Comparison of ENCODE assay signal across 1 cellular context in the genomic region with DNA sequence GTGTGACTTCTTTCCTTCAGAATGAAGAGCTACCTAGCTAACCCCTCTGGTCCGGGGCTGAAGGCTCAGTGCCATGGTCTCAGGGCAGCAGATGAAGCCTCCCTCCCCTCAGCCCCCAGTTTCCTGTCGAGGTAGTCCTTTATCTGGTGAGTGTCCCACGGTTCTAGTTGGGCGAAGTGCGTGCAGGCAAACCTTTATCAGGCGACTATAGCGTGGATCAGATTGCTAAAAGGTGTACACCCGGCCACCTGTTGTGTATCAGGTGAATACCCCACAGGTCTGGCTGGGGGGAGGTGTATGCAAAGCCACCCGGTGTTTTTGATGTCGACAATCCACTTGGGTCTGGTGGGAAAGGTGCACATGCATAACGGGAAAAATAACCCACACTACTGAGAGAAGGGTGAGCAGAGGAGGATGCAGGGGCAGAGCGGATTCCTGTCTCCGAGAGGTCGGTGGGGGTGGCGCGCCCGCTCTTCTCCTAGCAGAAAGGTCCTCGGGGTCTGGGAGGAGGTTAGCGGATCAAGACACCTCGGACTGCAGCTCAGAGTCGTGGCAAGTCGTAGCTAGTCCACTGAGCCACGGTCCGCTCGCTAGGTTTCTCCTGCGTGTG.
TF ChIP-seq lines count a peak whose summit lies in the region.

No MANE protein-coding gene starts in this region.

TF ChIP-seq in GM12878, 131 proteins besides CTCF, POLR2A, EP300 and RAD21 (continues in another document):
- no peak; a peak in 1 of 4 replicates for TF ChIP-seq BHLHE40 (IDR thresholded peaks at IDR 0.05; ENCODE audit: borderline replicate concordance in 1 of 2, low read depth in 2 of 2, low read length in 1 of 2)
- TF ChIP-seq PML (IDR thresholded peaks at IDR 0.05; ENCODE audit: low read length): peak; percentile 34; the same call in 1 of the 2 replicates
- no peak for TF ChIP-seq RBBP5 (conservative IDR thresholded peaks at IDR 0.05)
- TF ChIP-seq, protein P1, sequence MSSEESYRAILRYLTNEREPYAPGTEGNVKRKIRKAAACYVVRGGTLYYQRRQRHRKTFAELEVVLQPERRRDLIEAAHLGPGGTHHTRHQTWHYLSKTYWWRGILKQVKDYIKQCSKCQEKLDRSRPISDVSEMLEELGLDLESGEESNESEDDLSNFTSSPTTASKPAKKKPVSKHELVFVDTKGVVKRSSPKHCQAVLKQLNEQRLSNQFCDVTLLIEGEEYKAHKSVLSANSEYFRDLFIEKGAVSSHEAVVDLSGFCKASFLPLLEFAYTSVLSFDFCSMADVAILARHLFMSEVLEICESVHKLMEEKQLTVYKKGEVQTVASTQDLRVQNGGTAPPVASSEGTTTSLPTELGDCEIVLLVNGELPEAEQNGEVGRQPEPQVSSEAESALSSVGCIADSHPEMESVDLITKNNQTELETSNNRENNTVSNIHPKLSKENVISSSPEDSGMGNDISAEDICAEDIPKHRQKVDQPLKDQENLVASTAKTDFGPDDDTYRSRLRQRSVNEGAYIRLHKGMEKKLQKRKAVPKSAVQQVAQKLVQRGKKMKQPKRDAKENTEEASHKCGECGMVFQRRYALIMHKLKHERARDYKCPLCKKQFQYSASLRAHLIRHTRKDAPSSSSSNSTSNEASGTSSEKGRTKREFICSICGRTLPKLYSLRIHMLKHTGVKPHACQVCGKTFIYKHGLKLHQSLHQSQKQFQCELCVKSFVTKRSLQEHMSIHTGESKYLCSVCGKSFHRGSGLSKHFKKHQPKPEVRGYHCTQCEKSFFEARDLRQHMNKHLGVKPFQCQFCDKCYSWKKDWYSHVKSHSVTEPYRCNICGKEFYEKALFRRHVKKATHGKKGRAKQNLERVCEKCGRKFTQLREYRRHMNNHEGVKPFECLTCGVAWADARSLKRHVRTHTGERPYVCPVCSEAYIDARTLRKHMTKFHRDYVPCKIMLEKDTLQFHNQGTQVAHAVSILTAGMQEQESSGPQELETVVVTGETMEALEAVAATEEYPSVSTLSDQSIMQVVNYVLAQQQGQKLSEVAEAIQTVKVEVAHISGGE (CRISPR knock-in tag; IDR thresholded peaks at IDR 0.05): no peak
- TF ChIP-seq, protein P2, sequence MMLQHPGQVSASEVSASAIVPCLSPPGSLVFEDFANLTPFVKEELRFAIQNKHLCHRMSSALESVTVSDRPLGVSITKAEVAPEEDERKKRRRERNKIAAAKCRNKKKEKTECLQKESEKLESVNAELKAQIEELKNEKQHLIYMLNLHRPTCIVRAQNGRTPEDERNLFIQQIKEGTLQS (IDR thresholded peaks at IDR 0.05; ENCODE audit: borderline replicate concordance, extremely low read depth, low read depth, low read length): no peak
- TF ChIP-seq GATAD2B (conservative IDR thresholded peaks at IDR 0.05; ENCODE audit: low read depth): no peak
- TF ChIP-seq, protein P3, sequence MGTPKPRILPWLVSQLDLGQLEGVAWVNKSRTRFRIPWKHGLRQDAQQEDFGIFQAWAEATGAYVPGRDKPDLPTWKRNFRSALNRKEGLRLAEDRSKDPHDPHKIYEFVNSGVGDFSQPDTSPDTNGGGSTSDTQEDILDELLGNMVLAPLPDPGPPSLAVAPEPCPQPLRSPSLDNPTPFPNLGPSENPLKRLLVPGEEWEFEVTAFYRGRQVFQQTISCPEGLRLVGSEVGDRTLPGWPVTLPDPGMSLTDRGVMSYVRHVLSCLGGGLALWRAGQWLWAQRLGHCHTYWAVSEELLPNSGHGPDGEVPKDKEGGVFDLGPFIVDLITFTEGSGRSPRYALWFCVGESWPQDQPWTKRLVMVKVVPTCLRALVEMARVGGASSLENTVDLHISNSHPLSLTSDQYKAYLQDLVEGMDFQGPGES (IDR thresholded peaks at IDR 0.05): no peak
- no peak for TF ChIP-seq EGR1 (IDR thresholded peaks at IDR 0.05; ENCODE audit: borderline replicate concordance in 1 of 2, low read depth in 2 of 2, low read length in 2 of 2)
- TF ChIP-seq MTA2 (IDR thresholded peaks at IDR 0.05; ENCODE audit: low read depth): no peak
- no peak for TF ChIP-seq RELA (IDR thresholded peaks at IDR 0.05; ENCODE audit: borderline replicate concordance, partially characterized antibody)
- TF ChIP-seq JUNB (IDR thresholded peaks at IDR 0.05): no peak
- TF ChIP-seq, protein P4, sequence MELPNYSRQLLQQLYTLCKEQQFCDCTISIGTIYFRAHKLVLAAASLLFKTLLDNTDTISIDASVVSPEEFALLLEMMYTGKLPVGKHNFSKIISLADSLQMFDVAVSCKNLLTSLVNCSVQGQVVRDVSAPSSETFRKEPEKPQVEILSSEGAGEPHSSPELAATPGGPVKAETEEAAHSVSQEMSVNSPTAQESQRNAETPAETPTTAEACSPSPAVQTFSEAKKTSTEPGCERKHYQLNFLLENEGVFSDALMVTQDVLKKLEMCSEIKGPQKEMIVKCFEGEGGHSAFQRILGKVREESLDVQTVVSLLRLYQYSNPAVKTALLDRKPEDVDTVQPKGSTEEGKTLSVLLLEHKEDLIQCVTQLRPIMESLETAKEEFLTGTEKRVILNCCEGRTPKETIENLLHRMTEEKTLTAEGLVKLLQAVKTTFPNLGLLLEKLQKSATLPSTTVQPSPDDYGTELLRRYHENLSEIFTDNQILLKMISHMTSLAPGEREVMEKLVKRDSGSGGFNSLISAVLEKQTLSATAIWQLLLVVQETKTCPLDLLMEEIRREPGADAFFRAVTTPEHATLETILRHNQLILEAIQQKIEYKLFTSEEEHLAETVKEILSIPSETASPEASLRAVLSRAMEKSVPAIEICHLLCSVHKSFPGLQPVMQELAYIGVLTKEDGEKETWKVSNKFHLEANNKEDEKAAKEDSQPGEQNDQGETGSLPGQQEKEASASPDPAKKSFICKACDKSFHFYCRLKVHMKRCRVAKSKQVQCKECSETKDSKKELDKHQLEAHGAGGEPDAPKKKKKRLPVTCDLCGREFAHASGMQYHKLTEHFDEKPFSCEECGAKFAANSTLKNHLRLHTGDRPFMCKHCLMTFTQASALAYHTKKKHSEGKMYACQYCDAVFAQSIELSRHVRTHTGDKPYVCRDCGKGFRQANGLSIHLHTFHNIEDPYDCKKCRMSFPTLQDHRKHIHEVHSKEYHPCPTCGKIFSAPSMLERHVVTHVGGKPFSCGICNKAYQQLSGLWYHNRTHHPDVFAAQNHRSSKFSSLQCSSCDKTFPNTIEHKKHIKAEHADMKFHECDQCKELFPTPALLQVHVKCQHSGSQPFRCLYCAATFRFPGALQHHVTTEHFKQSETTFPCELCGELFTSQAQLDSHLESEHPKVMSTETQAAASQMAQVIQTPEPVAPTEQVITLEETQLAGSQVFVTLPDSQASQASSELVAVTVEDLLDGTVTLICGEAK (IDR thresholded peaks at IDR 0.05; ENCODE audit: borderline replicate concordance): no peak
- no peak for TF ChIP-seq CHD2 (IDR thresholded peaks at IDR 0.05; ENCODE audit: borderline replicate concordance, low read depth, low read length)
- TF ChIP-seq MYC (IDR thresholded peaks at IDR 0.05; ENCODE audit: insufficient read depth, insufficient read length, insufficient replicate concordance, low read length, severe bottlenecking): no peak
- no peak for TF ChIP-seq SUZ12 (IDR thresholded peaks at IDR 0.05; ENCODE audit: unreplicated experiment)
- TF ChIP-seq POLR2AphosphoS5 (IDR thresholded peaks at IDR 0.05; ENCODE audit: low read length): peak; percentile 48; the same call in 1 of the 2 replicates
- no peak for TF ChIP-seq EED (IDR thresholded peaks at IDR 0.05; ENCODE audit: low read depth)
- TF ChIP-seq PAX5 (IDR thresholded peaks at IDR 0.05; ENCODE audit: borderline replicate concordance, low read depth, low read length): no peak
- TF ChIP-seq, protein P5, sequence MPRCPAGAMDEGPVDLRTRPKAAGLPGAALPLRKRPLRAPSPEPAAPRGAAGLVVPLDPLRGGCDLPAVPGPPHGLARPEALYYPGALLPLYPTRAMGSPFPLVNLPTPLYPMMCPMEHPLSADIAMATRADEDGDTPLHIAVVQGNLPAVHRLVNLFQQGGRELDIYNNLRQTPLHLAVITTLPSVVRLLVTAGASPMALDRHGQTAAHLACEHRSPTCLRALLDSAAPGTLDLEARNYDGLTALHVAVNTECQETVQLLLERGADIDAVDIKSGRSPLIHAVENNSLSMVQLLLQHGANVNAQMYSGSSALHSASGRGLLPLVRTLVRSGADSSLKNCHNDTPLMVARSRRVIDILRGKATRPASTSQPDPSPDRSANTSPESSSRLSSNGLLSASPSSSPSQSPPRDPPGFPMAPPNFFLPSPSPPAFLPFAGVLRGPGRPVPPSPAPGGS (IDR thresholded peaks at IDR 0.05; ENCODE audit: borderline replicate concordance, insufficient read depth, low read depth, low read length, poor library complexity, severe bottlenecking): no peak
- TF ChIP-seq, protein P6, sequence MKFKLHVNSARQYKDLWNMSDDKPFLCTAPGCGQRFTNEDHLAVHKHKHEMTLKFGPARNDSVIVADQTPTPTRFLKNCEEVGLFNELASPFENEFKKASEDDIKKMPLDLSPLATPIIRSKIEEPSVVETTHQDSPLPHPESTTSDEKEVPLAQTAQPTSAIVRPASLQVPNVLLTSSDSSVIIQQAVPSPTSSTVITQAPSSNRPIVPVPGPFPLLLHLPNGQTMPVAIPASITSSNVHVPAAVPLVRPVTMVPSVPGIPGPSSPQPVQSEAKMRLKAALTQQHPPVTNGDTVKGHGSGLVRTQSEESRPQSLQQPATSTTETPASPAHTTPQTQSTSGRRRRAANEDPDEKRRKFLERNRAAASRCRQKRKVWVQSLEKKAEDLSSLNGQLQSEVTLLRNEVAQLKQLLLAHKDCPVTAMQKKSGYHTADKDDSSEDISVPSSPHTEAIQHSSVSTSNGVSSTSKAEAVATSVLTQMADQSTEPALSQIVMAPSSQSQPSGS (IDR thresholded peaks at IDR 0.05; ENCODE audit: low read length): no peak; the same call in 1 of the 2 replicates
- peak; percentile 15; the same call in 1 of the 2 replicates for TF ChIP-seq BCL11A (IDR thresholded peaks at IDR 0.05; ENCODE audit: low read depth, low read length)
- TF ChIP-seq MXI1 (IDR thresholded peaks at IDR 0.05; ENCODE audit: low read depth, low read length): no peak
- no peak for TF ChIP-seq YY1 (IDR thresholded peaks at IDR 0.05; ENCODE audit: low read depth, low read length)
- TF ChIP-seq TCF3 (IDR thresholded peaks at IDR 0.05; ENCODE audit: borderline replicate concordance, insufficient read depth, low read depth, low read length): 0 out of 2 replicates have a peak, but pooled peaks have one; percentile 23
- TF ChIP-seq ZZZ3 (IDR thresholded peaks at IDR 0.05; ENCODE audit: control insufficient read depth, insufficient read length, low read depth): no peak
- TF ChIP-seq, protein P7, sequence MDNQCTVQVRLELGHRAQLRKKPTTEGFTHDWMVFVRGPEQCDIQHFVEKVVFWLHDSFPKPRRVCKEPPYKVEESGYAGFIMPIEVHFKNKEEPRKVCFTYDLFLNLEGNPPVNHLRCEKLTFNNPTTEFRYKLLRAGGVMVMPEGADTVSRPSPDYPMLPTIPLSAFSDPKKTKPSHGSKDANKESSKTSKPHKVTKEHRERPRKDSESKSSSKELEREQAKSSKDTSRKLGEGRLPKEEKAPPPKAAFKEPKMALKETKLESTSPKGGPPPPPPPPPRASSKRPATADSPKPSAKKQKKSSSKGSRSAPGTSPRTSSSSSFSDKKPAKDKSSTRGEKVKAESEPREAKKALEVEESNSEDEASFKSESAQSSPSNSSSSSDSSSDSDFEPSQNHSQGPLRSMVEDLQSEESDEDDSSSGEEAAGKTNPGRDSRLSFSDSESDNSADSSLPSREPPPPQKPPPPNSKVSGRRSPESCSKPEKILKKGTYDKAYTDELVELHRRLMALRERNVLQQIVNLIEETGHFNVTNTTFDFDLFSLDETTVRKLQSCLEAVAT (IDR thresholded peaks at IDR 0.05): peak; percentile 14; the same call in 1 of the 2 replicates
- no peak for TF ChIP-seq MEF2A (IDR thresholded peaks at IDR 0.05; ENCODE audit: insufficient read depth, low read depth, low read length)
- TF ChIP-seq POU2F2 (IDR thresholded peaks at IDR 0.05; ENCODE audit: borderline replicate concordance, low read depth, low read length): peak; percentile 63; the same call in 1 of the 3 replicates
- no peak for TF ChIP-seq POLR2AphosphoS2 (IDR thresholded peaks at IDR 0.05; ENCODE audit: low read depth, low read length)
- TF ChIP-seq, protein P8, sequence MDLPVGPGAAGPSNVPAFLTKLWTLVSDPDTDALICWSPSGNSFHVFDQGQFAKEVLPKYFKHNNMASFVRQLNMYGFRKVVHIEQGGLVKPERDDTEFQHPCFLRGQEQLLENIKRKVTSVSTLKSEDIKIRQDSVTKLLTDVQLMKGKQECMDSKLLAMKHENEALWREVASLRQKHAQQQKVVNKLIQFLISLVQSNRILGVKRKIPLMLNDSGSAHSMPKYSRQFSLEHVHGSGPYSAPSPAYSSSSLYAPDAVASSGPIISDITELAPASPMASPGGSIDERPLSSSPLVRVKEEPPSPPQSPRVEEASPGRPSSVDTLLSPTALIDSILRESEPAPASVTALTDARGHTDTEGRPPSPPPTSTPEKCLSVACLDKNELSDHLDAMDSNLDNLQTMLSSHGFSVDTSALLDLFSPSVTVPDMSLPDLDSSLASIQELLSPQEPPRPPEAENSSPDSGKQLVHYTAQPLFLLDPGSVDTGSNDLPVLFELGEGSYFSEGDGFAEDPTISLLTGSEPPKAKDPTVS (IDR thresholded peaks at IDR 0.05; ENCODE audit: low read depth, low read length): no peak
- TF ChIP-seq RB1 (IDR thresholded peaks at IDR 0.05; ENCODE audit: borderline replicate concordance): no peak
- TF ChIP-seq, protein P9, sequence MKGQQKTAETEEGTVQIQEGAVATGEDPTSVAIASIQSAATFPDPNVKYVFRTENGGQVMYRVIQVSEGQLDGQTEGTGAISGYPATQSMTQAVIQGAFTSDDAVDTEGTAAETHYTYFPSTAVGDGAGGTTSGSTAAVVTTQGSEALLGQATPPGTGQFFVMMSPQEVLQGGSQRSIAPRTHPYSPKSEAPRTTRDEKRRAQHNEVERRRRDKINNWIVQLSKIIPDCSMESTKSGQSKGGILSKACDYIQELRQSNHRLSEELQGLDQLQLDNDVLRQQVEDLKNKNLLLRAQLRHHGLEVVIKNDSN (IDR thresholded peaks at IDR 0.05; ENCODE audit: borderline replicate concordance, extremely low read length, insufficient read depth, low read depth, low read length): no peak
- TF ChIP-seq JUND (IDR thresholded peaks at IDR 0.05; ENCODE audit: low read depth, low read length): no peak
- no peak for TF ChIP-seq STAT1 (conservative IDR thresholded peaks at IDR 0.05)
- no peak for TF ChIP-seq BACH1 (IDR thresholded peaks at IDR 0.05; ENCODE audit: borderline replicate concordance)
- no peak for TF ChIP-seq TARDBP (IDR thresholded peaks at IDR 0.05; ENCODE audit: borderline replicate concordance)
- TF ChIP-seq, protein P10, sequence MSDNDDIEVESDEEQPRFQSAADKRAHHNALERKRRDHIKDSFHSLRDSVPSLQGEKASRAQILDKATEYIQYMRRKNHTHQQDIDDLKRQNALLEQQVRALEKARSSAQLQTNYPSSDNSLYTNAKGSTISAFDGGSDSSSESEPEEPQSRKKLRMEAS (IDR thresholded peaks at IDR 0.05; ENCODE audit: low read depth, low read length): no peak
- TF ChIP-seq SMC3 (IDR thresholded peaks at IDR 0.05; ENCODE audit: borderline replicate concordance, low read length): no peak
- 0 out of 2 replicates have a peak, but pooled peaks have one; percentile 15 for TF ChIP-seq CHD1 (IDR thresholded peaks at IDR 0.05; ENCODE audit: low read depth, low read length)
- no peak for TF ChIP-seq HDAC2 (IDR thresholded peaks at IDR 0.05)
- no peak for TF ChIP-seq HCFC1 (IDR thresholded peaks at IDR 0.05; ENCODE audit: low read length)
- no peak for TF ChIP-seq LARP7 (IDR thresholded peaks at IDR 0.05)
- no peak for TF ChIP-seq NR2F1 (conservative IDR thresholded peaks at IDR 0.05)
- 0 out of 2 replicates have a peak, but pooled peaks have one; percentile 33 for TF ChIP-seq NFIC (IDR thresholded peaks at IDR 0.05; ENCODE audit: low read depth, low read length)
- TF ChIP-seq IKZF2 (IDR thresholded peaks at IDR 0.05): no peak
- peak; percentile 21; the same call in 1 of the 2 replicates for TF ChIP-seq NBN (IDR thresholded peaks at IDR 0.05)
- no peak for TF ChIP-seq ZNF384 (IDR thresholded peaks at IDR 0.05; ENCODE audit: borderline replicate concordance, low read depth, low read length)
- TF ChIP-seq RAD51 (IDR thresholded peaks at IDR 0.05): no peak
